In the genomic region with DNA sequence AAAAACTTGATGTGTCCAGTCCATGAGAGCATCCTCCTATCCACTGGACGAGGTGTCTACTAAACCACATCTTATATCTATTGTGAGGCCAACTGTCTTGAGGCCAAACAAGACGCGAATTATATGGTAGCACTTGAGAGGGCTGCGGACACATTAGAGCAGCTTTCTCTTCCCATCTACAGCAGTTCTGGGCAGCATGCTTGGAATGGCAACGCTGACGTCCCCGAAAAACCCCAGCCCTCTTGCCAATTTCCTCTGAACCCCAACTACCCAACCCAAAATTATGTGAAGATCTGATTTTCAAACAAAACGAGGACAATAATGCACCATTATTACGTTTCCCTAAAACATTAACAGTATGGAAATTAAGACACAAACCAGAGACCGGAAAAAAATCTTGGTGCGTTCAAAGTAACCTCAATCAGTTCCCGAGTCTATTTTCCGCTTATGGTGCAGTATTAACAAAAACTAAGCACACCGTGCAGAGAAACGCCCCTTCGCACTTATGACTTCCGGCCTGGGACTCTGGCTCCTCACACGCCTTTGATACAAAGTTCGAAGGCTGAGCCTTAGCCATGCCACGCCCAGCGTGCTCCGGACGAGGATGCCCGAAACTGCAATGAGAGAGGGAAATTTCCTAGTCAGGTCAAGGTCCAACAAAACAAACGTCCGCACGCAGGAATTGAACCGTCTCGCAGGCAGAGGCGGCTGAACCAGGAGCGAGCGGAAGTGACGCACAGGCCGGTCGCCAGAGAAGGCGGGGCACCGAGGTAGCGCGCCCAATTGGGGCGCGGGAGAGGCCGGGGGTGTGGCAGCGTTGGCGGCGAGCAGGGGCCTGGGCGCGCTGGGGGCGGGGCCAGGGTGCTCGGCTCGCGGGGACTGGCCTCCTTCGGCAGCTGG, we compare ENCODE assay signal across 1 cellular context.
TF ChIP-seq lines count a peak whose summit lies in the region.

No MANE protein-coding gene starts in this region.

TF ChIP-seq in K562, 482 proteins besides CTCF, POLR2A, EP300 and RAD21 (continued from another document and continues in another):
- TF ChIP-seq AFF1 (IDR thresholded peaks at IDR 0.05; ENCODE audit: low read depth in 1 of 2, partially characterized antibody in 2 of 2): peak in 1 of 2 experiments; percentile 62
- TF ChIP-seq XRCC3 (IDR thresholded peaks at IDR 0.05): no peak
- TF ChIP-seq RBM25 (IDR thresholded peaks at IDR 0.05; ENCODE audit: low read depth, low read length, severe bottlenecking): peak; percentile 53
- no peak for TF ChIP-seq ZNF778 (CRISPR knock-in tag; IDR thresholded peaks at IDR 0.05)
- no peak for TF ChIP-seq MTA3 (IDR thresholded peaks at IDR 0.05; ENCODE audit: borderline replicate concordance)
- no peak for TF ChIP-seq RBM15 (IDR thresholded peaks at IDR 0.05; ENCODE audit: insufficient read depth, low read length)
- no peak for TF ChIP-seq CAMTA2 (CRISPR knock-in tag; conservative IDR thresholded peaks at IDR 0.05)
- peak; percentile 91 for TF ChIP-seq C11orf30 (IDR thresholded peaks at IDR 0.05; ENCODE audit: low read depth)
- no peak for TF ChIP-seq STAT5A (IDR thresholded peaks at IDR 0.05; ENCODE audit: borderline replicate concordance, low read length)
- TF ChIP-seq NR0B1 (IDR thresholded peaks at IDR 0.05; ENCODE audit: partially characterized antibody): no peak
- TF ChIP-seq RCOR1 (IDR thresholded peaks at IDR 0.05; ENCODE audit: borderline replicate concordance in 1 of 2, low read depth in 2 of 2, low read length in 2 of 2): peak in 1 of 2 experiments; percentile 32; a peak in 1 of 4 replicates
- peak in 1 of 2 experiments; percentile 24 for TF ChIP-seq NCOA2 (IDR thresholded peaks at IDR 0.05; ENCODE audit: partially characterized antibody in 2 of 2)
- TF ChIP-seq HMG20B (CRISPR knock-in tag; IDR thresholded peaks at IDR 0.05): no peak
- no peak; the same call in 1 of the 2 replicates for TF ChIP-seq HDAC2 (IDR thresholded peaks at IDR 0.05)
- no peak for TF ChIP-seq HLTF (IDR thresholded peaks at IDR 0.05)
- TF ChIP-seq SIN3A (IDR thresholded peaks at IDR 0.05; ENCODE audit: borderline replicate concordance in 2 of 2, control insufficient read depth in 1 of 2, low read depth in 2 of 2, low read length in 2 of 2): peak in 1 of 2 experiments; percentile 80; a peak in 2 of 4 replicates
- 0 out of 2 replicates have a peak, but pooled peaks have one; percentile 46 for TF ChIP-seq MBD2 (IDR thresholded peaks at IDR 0.05; ENCODE audit: borderline replicate concordance, low read depth)
- 0 out of 2 replicates have a peak, but pooled peaks have one; percentile 20 for TF ChIP-seq FOXM1 (IDR thresholded peaks at IDR 0.05; ENCODE audit: low read depth)
- no peak for TF ChIP-seq FOXM1 (CRISPR knock-in tag; IDR thresholded peaks at IDR 0.05; ENCODE audit: low read depth)
- TF ChIP-seq CBFB (CRISPR knock-in tag; IDR thresholded peaks at IDR 0.05): no peak
- TF ChIP-seq DPF2 (IDR thresholded peaks at IDR 0.05): 0 out of 2 replicates have a peak, but pooled peaks have one; percentile 38
- TF ChIP-seq, protein P1, sequence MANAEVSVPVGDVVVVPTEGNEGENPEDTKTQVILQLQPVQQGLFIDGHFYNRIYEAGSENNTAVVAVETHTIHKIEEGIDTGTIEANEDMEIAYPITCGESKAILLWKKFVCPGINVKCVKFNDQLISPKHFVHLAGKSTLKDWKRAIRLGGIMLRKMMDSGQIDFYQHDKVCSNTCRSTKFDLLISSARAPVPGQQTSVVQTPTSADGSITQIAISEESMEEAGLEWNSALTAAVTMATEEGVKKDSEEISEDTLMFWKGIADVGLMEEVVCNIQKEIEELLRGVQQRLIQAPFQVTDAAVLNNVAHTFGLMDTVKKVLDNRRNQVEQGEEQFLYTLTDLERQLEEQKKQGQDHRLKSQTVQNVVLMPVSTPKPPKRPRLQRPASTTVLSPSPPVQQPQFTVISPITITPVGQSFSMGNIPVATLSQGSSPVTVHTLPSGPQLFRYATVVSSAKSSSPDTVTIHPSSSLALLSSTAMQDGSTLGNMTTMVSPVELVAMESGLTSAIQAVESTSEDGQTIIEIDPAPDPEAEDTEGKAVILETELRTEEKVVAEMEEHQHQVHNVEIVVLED (CRISPR knock-in tag; IDR thresholded peaks at IDR 0.05): peak; percentile 50; the same call in 1 of the 2 replicates
- no peak for TF ChIP-seq NUFIP1 (IDR thresholded peaks at IDR 0.05; ENCODE audit: partially characterized antibody)
- TF ChIP-seq DMBX1 (CRISPR knock-in tag; IDR thresholded peaks at IDR 0.05; ENCODE audit: borderline replicate concordance): no peak
- TF ChIP-seq RFX1 (IDR thresholded peaks at IDR 0.05): no peak
- TF ChIP-seq MCM5 (IDR thresholded peaks at IDR 0.05; ENCODE audit: low read depth): no peak
- peak; percentile 71; the same call in 1 of the 2 replicates for TF ChIP-seq ATF7 (IDR thresholded peaks at IDR 0.05)
- TF ChIP-seq, protein P2, sequence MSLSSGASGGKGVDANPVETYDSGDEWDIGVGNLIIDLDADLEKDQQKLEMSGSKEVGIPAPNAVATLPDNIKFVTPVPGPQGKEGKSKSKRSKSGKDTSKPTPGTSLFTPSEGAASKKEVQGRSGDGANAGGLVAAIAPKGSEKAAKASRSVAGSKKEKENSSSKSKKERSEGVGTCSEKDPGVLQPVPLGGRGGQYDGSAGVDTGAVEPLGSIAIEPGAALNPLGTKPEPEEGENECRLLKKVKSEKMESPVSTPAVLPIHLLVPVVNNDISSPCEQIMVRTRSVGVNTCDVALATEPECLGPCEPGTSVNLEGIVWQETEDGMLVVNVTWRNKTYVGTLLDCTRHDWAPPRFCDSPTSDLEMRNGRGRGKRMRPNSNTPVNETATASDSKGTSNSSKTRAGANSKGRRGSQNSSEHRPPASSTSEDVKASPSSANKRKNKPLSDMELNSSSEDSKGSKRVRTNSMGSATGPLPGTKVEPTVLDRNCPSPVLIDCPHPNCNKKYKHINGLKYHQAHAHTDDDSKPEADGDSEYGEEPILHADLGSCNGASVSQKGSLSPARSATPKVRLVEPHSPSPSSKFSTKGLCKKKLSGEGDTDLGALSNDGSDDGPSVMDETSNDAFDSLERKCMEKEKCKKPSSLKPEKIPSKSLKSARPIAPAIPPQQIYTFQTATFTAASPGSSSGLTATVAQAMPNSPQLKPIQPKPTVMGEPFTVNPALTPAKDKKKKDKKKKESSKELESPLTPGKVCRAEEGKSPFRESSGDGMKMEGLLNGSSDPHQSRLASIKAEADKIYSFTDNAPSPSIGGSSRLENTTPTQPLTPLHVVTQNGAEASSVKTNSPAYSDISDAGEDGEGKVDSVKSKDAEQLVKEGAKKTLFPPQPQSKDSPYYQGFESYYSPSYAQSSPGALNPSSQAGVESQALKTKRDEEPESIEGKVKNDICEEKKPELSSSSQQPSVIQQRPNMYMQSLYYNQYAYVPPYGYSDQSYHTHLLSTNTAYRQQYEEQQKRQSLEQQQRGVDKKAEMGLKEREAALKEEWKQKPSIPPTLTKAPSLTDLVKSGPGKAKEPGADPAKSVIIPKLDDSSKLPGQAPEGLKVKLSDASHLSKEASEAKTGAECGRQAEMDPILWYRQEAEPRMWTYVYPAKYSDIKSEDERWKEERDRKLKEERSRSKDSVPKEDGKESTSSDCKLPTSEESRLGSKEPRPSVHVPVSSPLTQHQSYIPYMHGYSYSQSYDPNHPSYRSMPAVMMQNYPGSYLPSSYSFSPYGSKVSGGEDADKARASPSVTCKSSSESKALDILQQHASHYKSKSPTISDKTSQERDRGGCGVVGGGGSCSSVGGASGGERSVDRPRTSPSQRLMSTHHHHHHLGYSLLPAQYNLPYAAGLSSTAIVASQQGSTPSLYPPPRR (CRISPR knock-in tag; IDR thresholded peaks at IDR 0.05; ENCODE audit: borderline replicate concordance): no peak
- TF ChIP-seq NCOA6 (IDR thresholded peaks at IDR 0.05): peak; percentile 44; the same call in 1 of the 2 replicates
- no peak for TF ChIP-seq PRPF4 (IDR thresholded peaks at IDR 0.05; ENCODE audit: insufficient read depth, low read depth, low read length, poor library complexity, severe bottlenecking)
- TF ChIP-seq ZNF175 (CRISPR knock-in tag; IDR thresholded peaks at IDR 0.05; ENCODE audit: low read depth): 0 out of 2 replicates have a peak, but pooled peaks have one; percentile 50
- no peak for TF ChIP-seq CHD4 (IDR thresholded peaks at IDR 0.05; ENCODE audit: insufficient read depth, insufficient replicate concordance, low read depth, low read length, poor library complexity, severe bottlenecking)
- no peak for TF ChIP-seq ZNF165 (CRISPR knock-in tag; IDR thresholded peaks at IDR 0.05; ENCODE audit: borderline replicate concordance)
- TF ChIP-seq TFE3 (CRISPR knock-in tag; IDR thresholded peaks at IDR 0.05): no peak
- no peak for TF ChIP-seq ZNF707 (CRISPR knock-in tag; conservative IDR thresholded peaks at IDR 0.05)
- no peak for TF ChIP-seq E2F3 (CRISPR knock-in tag; IDR thresholded peaks at IDR 0.05)
- TF ChIP-seq MLX (CRISPR knock-in tag; conservative IDR thresholded peaks at IDR 0.05): no peak
- peak; percentile 57; the same call in 1 of the 2 replicates for TF ChIP-seq HCFC1 (IDR thresholded peaks at IDR 0.05; ENCODE audit: low read depth, low read length)
- TF ChIP-seq, protein P3, sequence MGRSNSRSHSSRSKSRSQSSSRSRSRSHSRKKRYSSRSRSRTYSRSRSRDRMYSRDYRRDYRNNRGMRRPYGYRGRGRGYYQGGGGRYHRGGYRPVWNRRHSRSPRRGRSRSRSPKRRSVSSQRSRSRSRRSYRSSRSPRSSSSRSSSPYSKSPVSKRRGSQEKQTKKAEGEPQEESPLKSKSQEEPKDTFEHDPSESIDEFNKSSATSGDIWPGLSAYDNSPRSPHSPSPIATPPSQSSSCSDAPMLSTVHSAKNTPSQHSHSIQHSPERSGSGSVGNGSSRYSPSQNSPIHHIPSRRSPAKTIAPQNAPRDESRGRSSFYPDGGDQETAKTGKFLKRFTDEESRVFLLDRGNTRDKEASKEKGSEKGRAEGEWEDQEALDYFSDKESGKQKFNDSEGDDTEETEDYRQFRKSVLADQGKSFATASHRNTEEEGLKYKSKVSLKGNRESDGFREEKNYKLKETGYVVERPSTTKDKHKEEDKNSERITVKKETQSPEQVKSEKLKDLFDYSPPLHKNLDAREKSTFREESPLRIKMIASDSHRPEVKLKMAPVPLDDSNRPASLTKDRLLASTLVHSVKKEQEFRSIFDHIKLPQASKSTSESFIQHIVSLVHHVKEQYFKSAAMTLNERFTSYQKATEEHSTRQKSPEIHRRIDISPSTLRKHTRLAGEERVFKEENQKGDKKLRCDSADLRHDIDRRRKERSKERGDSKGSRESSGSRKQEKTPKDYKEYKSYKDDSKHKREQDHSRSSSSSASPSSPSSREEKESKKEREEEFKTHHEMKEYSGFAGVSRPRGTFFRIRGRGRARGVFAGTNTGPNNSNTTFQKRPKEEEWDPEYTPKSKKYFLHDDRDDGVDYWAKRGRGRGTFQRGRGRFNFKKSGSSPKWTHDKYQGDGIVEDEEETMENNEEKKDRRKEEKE (IDR thresholded peaks at IDR 0.05; ENCODE audit: borderline replicate concordance in 1 of 2, control insufficient read depth in 1 of 2, low read depth in 2 of 2, low read length in 1 of 2): no peak
- TF ChIP-seq SIX5 (IDR thresholded peaks at IDR 0.05; ENCODE audit: borderline replicate concordance in 1 of 2, insufficient read depth in 1 of 2, low read depth in 1 of 2, low read length in 2 of 2): no peak
- no peak for TF ChIP-seq RBM22 (IDR thresholded peaks at IDR 0.05; ENCODE audit: low read depth, low read length, poor library complexity, severe bottlenecking)
